In the genomic region with DNA sequence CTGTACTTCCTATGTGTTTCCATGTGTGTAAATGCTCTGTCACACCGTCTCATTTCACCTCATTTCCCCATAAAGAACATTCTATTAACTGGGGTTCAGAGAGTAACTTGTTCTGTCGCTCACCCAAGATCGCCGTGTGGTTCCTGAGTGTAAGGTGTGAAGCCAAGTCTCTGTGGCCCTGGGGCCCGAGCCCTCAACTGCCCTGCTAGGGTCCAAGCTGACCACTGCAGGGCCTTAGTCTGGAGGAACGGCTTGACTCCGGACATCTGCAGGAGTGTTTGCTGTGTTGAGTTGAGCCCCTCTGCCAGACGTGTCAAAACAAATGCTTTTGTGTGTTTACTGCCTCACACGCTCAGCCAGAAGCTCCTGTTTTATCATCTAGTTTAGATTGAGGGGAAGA, we compare ENCODE assay signal across 16 cellular contexts.
DNase-seq lines count a peak whose midpoint lies in the region; ATAC-seq and TF ChIP-seq lines count a peak whose summit lies in the region.
"Had no signal": no experiment of that assay in that cellular context is flagged by ENCODE, and none has a peak within 500 bp of the region (broad histone marks: within the 10 kb centered on the region; RNA-seq: fewer than 3 reads in every experiment).

No MANE protein-coding gene starts in this region.

- TF ChIP-seq POLR2A in gastroesophageal sphincter (IDR thresholded peaks at IDR 0.05) = no peak

- POLR2A ChIA-PET in CD4-positive, alpha-beta memory T cell (lab: Charles Lee; ENCODE audit: partially characterized antibody) = no interaction called here

- H3K9me2 ChIP-seq in OCI-LY1 (ENCODE audit: low read depth, low read length) = no peaks in the 10 kb centered on the region
- H3K9me2 ChIP-seq: SK-N-SH had no signal

- H2AFZ ChIP-seq in OCI-LY1 (ENCODE audit: low read length) = no peak overlapping the region

- intact Hi-C loops in CD4-positive, alpha-beta memory T cell (cut with micrococcal nuclease) = no loop called here

- H3K4me3 ChIP-seq in OCI-LY1 (ENCODE audit: low read depth, low read length, poor library complexity, severe bottlenecking) (no peak overlapping the region), gastroesophageal sphincter (no peak overlapping the region)
- no peak overlapping the region for H3K4me3 ChIP-seq in CD4-positive, alpha-beta memory T cell (ENCODE audit: low read length in 2 of 2)
- H3K4me3 ChIP-seq: MG63 had no signal

- 89 to 100% methylated on average over 2 to 5 of the region's 9 CpGs for WGBS in gastroesophageal sphincter (ENCODE audit: low coverage in 1 of 2), 2 donors

- peaks cover 43% of the 10 kb centered on the region for H3K4me1 Mint-ChIP-seq in nephron progenitor cell
- H3K4me1 Mint-ChIP-seq in stimulated activated effector memory CD8-positive, alpha-beta T cell treated with anti-CD3 and anti-CD28 coated beads, Interleukin-12 subunit alpha, Interleukin-12 subunit beta, amount 100 ng/mL, for 72 hours = peaks cover 25% of the 10 kb centered on the region
- H3K4me1 Mint-ChIP-seq in CD4-positive, alpha-beta memory T cell = peaks cover 25 to 48% (median 35%) of the 10 kb centered on the region in 4 donors

- H3K9ac ChIP-seq in OCI-LY1 (ENCODE audit: low read length) = no peak overlapping the region; the same call in 1 of the 2 replicates
- H3K9ac ChIP-seq: SK-N-SH had no signal

- H3K4me3 Mint-ChIP-seq in nephron progenitor cell = no peak overlapping the region
- no peak overlapping the region for H3K4me3 Mint-ChIP-seq in stimulated activated effector memory CD8-positive, alpha-beta T cell treated with anti-CD3 and anti-CD28 coated beads, Interleukin-12 subunit alpha, Interleukin-12 subunit beta, amount 100 ng/mL, for 72 hours
- H3K4me3 Mint-ChIP-seq in CD4-positive, alpha-beta memory T cell = no peak overlapping the region
- H3K4me3 Mint-ChIP-seq: CD14-positive monocyte had no signal

- TF ChIP-seq CTCF in OCI-LY1 (IDR thresholded peaks at IDR 0.05; ENCODE audit: low read length) = no peak
- TF ChIP-seq CTCF in nephron progenitor cell (IDR thresholded peaks at IDR 0.05) = no peak
- TF ChIP-seq CTCF in gastroesophageal sphincter (IDR thresholded peaks at IDR 0.05) = no peak

- H3K36me3 Mint-ChIP-seq in nephron progenitor cell (ENCODE audit: low read depth) = peaks cover 18% of the 10 kb centered on the region
- H3K36me3 Mint-ChIP-seq in stimulated activated effector memory CD8-positive, alpha-beta T cell treated with anti-CD3 and anti-CD28 coated beads, Interleukin-12 subunit alpha, Interleukin-12 subunit beta, amount 100 ng/mL, for 72 hours = peaks cover 8% of the 10 kb centered on the region
- H3K36me3 Mint-ChIP-seq in CD4-positive, alpha-beta memory T cell = peaks cover 0 to 2% of the 10 kb centered on the region in 2 donors
- H3K36me3 Mint-ChIP-seq: CD14-positive monocyte had no signal

- no peaks in the 10 kb centered on the region for H3K27me3 Mint-ChIP-seq in nephron progenitor cell (ENCODE audit: low read depth, poor library complexity)
- no peaks in the 10 kb centered on the region for H3K27me3 Mint-ChIP-seq in CD4-positive, alpha-beta memory T cell

- no peak overlapping the region for H3K4me2 ChIP-seq in OCI-LY1 (ENCODE audit: low read length)
- H3K4me2 ChIP-seq: SK-N-SH had no signal

- H3K79me2 ChIP-seq in OCI-LY1 (ENCODE audit: insufficient read depth, low read length) = peaks cover 37% of the 10 kb centered on the region

- peaks cover 92% of the 10 kb centered on the region for H3K4me1 ChIP-seq in OCI-LY1 (ENCODE audit: insufficient read depth, low read length, severe bottlenecking)
- H3K4me1 ChIP-seq in CD4-positive, alpha-beta memory T cell (ENCODE audit: insufficient read depth, low read length) = peaks cover 8% of the 10 kb centered on the region
- peaks cover 0 to under 1% (median 0%) of the 10 kb centered on the region in 3 donors for H3K4me1 ChIP-seq in gastroesophageal sphincter

- H3K9me3 ChIP-seq in OCI-LY1 (ENCODE audit: low read length) (no peaks in the 10 kb centered on the region), gastroesophageal sphincter (no peaks in the 10 kb centered on the region)
- H3K9me3 ChIP-seq in CD4-positive, alpha-beta memory T cell (ENCODE audit: control insufficient read depth in 1 of 2, low read length in 2 of 2) = no peaks in the 10 kb centered on the region
- H3K9me3 ChIP-seq: MG63, SK-N-SH had no signal

- DNase-seq in caudate nucleus (lab: John Stamatoyannopoulos, UW) (no peak), nephron progenitor cell (no peak), NCI-H187 treated with DMSO at 0.1 percent for 48 hours (lab: John Stamatoyannopoulos, UW) (no peak)
- DNase-seq in stimulated activated effector memory CD8-positive, alpha-beta T cell treated with anti-CD3 and anti-CD28 coated beads, Interleukin-12 subunit alpha, Interleukin-12 subunit beta, amount 100 ng/mL, for 72 hours (ENCODE audit: low spot score in 2 of 2) = no peak
- no peak for DNase-seq in CD4-positive, alpha-beta memory T cell
- DNase-seq: ACHN, COR-L47, DMS 273 treated with DMSO at 0.1 percent for 48 hours, KG1, MG63, NCI-H2081 treated with DMSO at 0.1 percent for 48 hours, SHP77 treated with DMSO at 0.1 percent for 48 hours, SK-N-SH had no signal

- ATAC-seq in stimulated activated effector memory CD8-positive, alpha-beta T cell treated with anti-CD3 and anti-CD28 coated beads, Interleukin-12 subunit alpha, Interleukin-12 subunit beta, amount 100 ng/mL, for 72 hours = no peak
- no peak for ATAC-seq in gastroesophageal sphincter

- no peaks in the 10 kb centered on the region for H3K36me3 ChIP-seq in OCI-LY1 (ENCODE audit: insufficient read depth, low read length)
- no peaks in the 10 kb centered on the region for H3K36me3 ChIP-seq in CD4-positive, alpha-beta memory T cell (ENCODE audit: insufficient read depth, low read length)
- H3K36me3 ChIP-seq in gastroesophageal sphincter = no peaks in the 10 kb centered on the region
- H3K36me3 ChIP-seq: MG63 had no signal

- H3K27ac ChIP-seq in OCI-LY1 (ENCODE audit: low read depth, low read length, poor library complexity, severe bottlenecking) (peak overlapping the region; percentile 91), caudate nucleus (ENCODE audit: low read depth, low read length) (peak overlapping the region; percentile 36), gastroesophageal sphincter (no peak overlapping the region)
- no peak overlapping the region for H3K27ac ChIP-seq in CD4-positive, alpha-beta memory T cell (ENCODE audit: low read depth, low read length)

- H3K27me3 ChIP-seq in OCI-LY1 (ENCODE audit: insufficient read depth, low read length) (no peaks in the 10 kb centered on the region), gastroesophageal sphincter (no peaks in the 10 kb centered on the region)
- no peaks in the 10 kb centered on the region for H3K27me3 ChIP-seq in CD4-positive, alpha-beta memory T cell (ENCODE audit: insufficient read depth, low read length)
- H3K27me3 ChIP-seq: MG63 had no signal

- peaks cover 6% of the 10 kb centered on the region; the same call in 1 of the 2 replicates for H3F3A ChIP-seq in OCI-LY1 (ENCODE audit: insufficient read depth, low read length)

- CTCF ChIA-PET in CD4-positive, alpha-beta memory T cell (lab: Charles Lee; ENCODE audit: partially characterized antibody) = no interaction called here

- no peaks in the 10 kb centered on the region for H4K20me1 ChIP-seq in OCI-LY1 (ENCODE audit: insufficient read depth, low read length)

- peak overlapping the region; percentile 80 for H3K27ac Mint-ChIP-seq in nephron progenitor cell
- peak overlapping the region; percentile 40 for H3K27ac Mint-ChIP-seq in stimulated activated effector memory CD8-positive, alpha-beta T cell treated with anti-CD3 and anti-CD28 coated beads, Interleukin-12 subunit alpha, Interleukin-12 subunit beta, amount 100 ng/mL, for 72 hours
- no peak overlapping the region for H3K27ac Mint-ChIP-seq in CD4-positive, alpha-beta memory T cell
- H3K27ac Mint-ChIP-seq: CD14-positive monocyte had no signal

- TF ChIP-seq EP300 in gastroesophageal sphincter (IDR thresholded peaks at IDR 0.05) = no peak

- no peaks in the 10 kb centered on the region for H3K9me3 Mint-ChIP-seq in nephron progenitor cell
- no peaks in the 10 kb centered on the region for H3K9me3 Mint-ChIP-seq in stimulated activated effector memory CD8-positive, alpha-beta T cell treated with anti-CD3 and anti-CD28 coated beads, Interleukin-12 subunit alpha, Interleukin-12 subunit beta, amount 100 ng/mL, for 72 hours
- H3K9me3 Mint-ChIP-seq in CD4-positive, alpha-beta memory T cell = no peaks in the 10 kb centered on the region
- H3K9me3 Mint-ChIP-seq: CD14-positive monocyte had no signal

Comparison
In these comparisons a context has a peak if more than half of its experiments do, and no peak if none do; other contexts are left out.
1. H3K27ac ChIP-seq: peak in OCI-LY1 (single experiment) and caudate nucleus (single experiment); none in CD4-positive, alpha-beta memory T cell (single experiment) and gastroesophageal sphincter (0 of 4).
2. H3K27ac Mint-ChIP-seq: peak in nephron progenitor cell (single experiment) and stimulated activated effector memory CD8-positive, alpha-beta T cell treated with anti-CD3 and anti-CD28 coated beads, Interleukin-12 subunit alpha, Interleukin-12 subunit beta, amount 100 ng/mL, for 72 hours (single experiment); none in CD4-positive, alpha-beta memory T cell (0 of 7).